In genomic region chr1:12481928-12482327, GRCh38 we compare ENCODE assay signal across 24 cellular contexts.
DNase-seq lines count a peak whose midpoint lies in the region; ATAC-seq and TF ChIP-seq lines count a peak whose summit lies in the region.
"Had no signal": no experiment of that assay in that cellular context is flagged by ENCODE, and none has a peak within 500 bp of the region (broad histone marks: within the 10 kb centered on the region; RNA-seq: fewer than 3 reads in every experiment).

No MANE protein-coding gene starts in this region.

- H3K36me3 Mint-ChIP-seq in activated CD8-positive, alpha-beta T cell treated with anti-CD3 and anti-CD28 coated beads for 36 hours (ENCODE audit: low read depth): peaks cover 52% of the 10 kb centered on the region

- peaks cover 85% of the 10 kb centered on the region for H3F3A ChIP-seq in PC-9 (ENCODE audit: insufficient read depth, low read depth)

- BruUV-seq in PC-9 (replicated peaks; lab: Mats Ljungman, UMichigan): no TSS peak

- H3K4me1 ChIP-seq in BLaER1 treated with 17β-estradiol and CSF1 and Interleukin-3, amounts not matched to agents 10 nM and 100 nM: peaks cover 62 to 74% (median 68%) of the 10 kb centered on the region in 10 experiments
- H3K4me1 ChIP-seq in PC-9 (replicated peaks; ENCODE audit: insufficient read depth): peaks cover 93% of the 10 kb centered on the region
- peaks cover 18 to 96% (median 45%) of the 10 kb centered on the region in 3 donors for H3K4me1 ChIP-seq in gastroesophageal sphincter
- H3K4me1 ChIP-seq in stomach: peaks cover 55 to 75% (median 67%) of the 10 kb centered on the region in 4 donors

- H3K36me3 ChIP-seq in BLaER1 treated with 17β-estradiol and CSF1 and Interleukin-3, amounts not matched to agents 10 nM and 100 nM: peaks cover 0 to 48% (median 5%) of the 10 kb centered on the region in 11 experiments; a peak in 10 of 22 replicates
- no peaks in the 10 kb centered on the region; the same call in 1 of the 2 replicates for H3K36me3 ChIP-seq in PC-9 (ENCODE audit: low read depth)
- no peaks in the 10 kb centered on the region for H3K36me3 ChIP-seq in gastroesophageal sphincter
- peaks cover 0 to 5% (median 1%) of the 10 kb centered on the region in 4 donors for H3K36me3 ChIP-seq in stomach

- ATAC-seq in gastroesophageal sphincter (no peak), HG03045 (IDR thresholded peaks at IDR 0.05; ENCODE audit: unreplicated experiment) (no peak), HG03095 (IDR thresholded peaks at IDR 0.05; ENCODE audit: unreplicated experiment) (no peak)
- no peak for ATAC-seq in activated CD8-positive, alpha-beta T cell treated with anti-CD3 and anti-CD28 coated beads for 36 hours
- ATAC-seq: GM12878, heart left ventricle, left lung had no signal

- POLR2A ChIA-PET in PC-9 (lab: Charles Lee; ENCODE audit: unreplicated experiment): interaction anchor here (0.7 kb wide), 1 partner anchor 137 kb away, joined by 4 read pairs; no protein-coding TSS in a partner anchor
- POLR2A ChIA-PET in activated CD8-positive, alpha-beta T cell treated with anti-CD3 and anti-CD28 coated beads for 36 hours (lab: Charles Lee): interaction anchor here (1.7 kb wide), 1 partner anchor 59 kb away, joined by 4 read pairs; no protein-coding TSS in a partner anchor

- no peak overlapping the region for H3K9ac ChIP-seq in BLaER1 treated with 17β-estradiol and CSF1 and Interleukin-3, amounts not matched to agents 10 nM and 100 nM

- no peak for TF ChIP-seq POLR2A in gastroesophageal sphincter (IDR thresholded peaks at IDR 0.05)
- TF ChIP-seq POLR2A in stomach (IDR thresholded peaks at IDR 0.05): no peak

- H3K9me3 ChIP-seq in BLaER1 treated with 17β-estradiol and CSF1 and Interleukin-3, amounts not matched to agents 10 nM and 100 nM (replicated peaks in 1 of 11): no peaks in the 10 kb centered on the region
- H3K9me3 ChIP-seq in PC-9 (ENCODE audit: insufficient read depth, low read depth) (no peaks in the 10 kb centered on the region), gastroesophageal sphincter (no peaks in the 10 kb centered on the region), stomach (no peaks in the 10 kb centered on the region)
- H3K9me3 ChIP-seq: heart left ventricle, left lung, neutrophil had no signal

- no peak overlapping the region for H3K4me3 Mint-ChIP-seq in activated CD8-positive, alpha-beta T cell treated with anti-CD3 and anti-CD28 coated beads for 36 hours

- H3K27ac ChIP-seq in BLaER1 treated with 17β-estradiol and CSF1 and Interleukin-3, amounts not matched to agents 10 nM and 100 nM: peak overlapping the region in 2 of 11 experiments; percentile 79 to 87; a peak in 1 of 22 replicates
- H3K27ac ChIP-seq in PC-9: peak overlapping the region; percentile 96
- H3K27ac ChIP-seq in gastroesophageal sphincter: peak overlapping the region in 3 of 4 donors; percentile 84 to 92 (median 87)
- H3K27ac ChIP-seq in stomach: peak overlapping the region in 4 of 5 donors; percentile 74 to 83 (median 80)
- H3K27ac ChIP-seq: neutrophil had no signal

- WGBS in gastroesophageal sphincter (ENCODE audit: low coverage in 1 of 2), 2 donors: 95 to 96% methylated on average over 2 to 3 of the region's 6 CpGs
- 91 to 95% (median 94%) methylated on average over 6 of the region's 6 CpGs for WGBS in stomach, 5 donors

- intact Hi-C loops in PC-9 (cut with micrococcal nuclease; ENCODE audit: unreplicated experiment): no loop called here
- intact Hi-C loops in stomach (cut with DNase I; ENCODE audit: low total_unique reads): no loop called here
- intact Hi-C loops in activated CD8-positive, alpha-beta T cell treated with anti-CD3 and anti-CD28 coated beads for 36 hours (cut with micrococcal nuclease): no loop called here

- H3K27me3 ChIP-seq in BLaER1 treated with 17β-estradiol and CSF1 and Interleukin-3, amounts not matched to agents 10 nM and 100 nM: peaks cover 0 to 6% (median 0%) of the 10 kb centered on the region in 11 experiments; a peak in 3 of 22 replicates
- no peaks in the 10 kb centered on the region for H3K27me3 ChIP-seq in PC-9 (ENCODE audit: insufficient read depth, low read depth)
- H3K27me3 ChIP-seq in gastroesophageal sphincter: no peaks in the 10 kb centered on the region
- no peaks in the 10 kb centered on the region for H3K27me3 ChIP-seq in stomach
- H3K27me3 ChIP-seq: heart left ventricle, left lung, neutrophil had no signal

- peaks cover 50% of the 10 kb centered on the region for H3K4me1 Mint-ChIP-seq in activated CD8-positive, alpha-beta T cell treated with anti-CD3 and anti-CD28 coated beads for 36 hours (ENCODE audit: low read depth)

- H4K20me1 ChIP-seq in BLaER1 treated with 17β-estradiol and CSF1 and Interleukin-3, amounts not matched to agents 10 nM and 100 nM: peaks cover 0 to 51% (median 0%) of the 10 kb centered on the region in 11 experiments; a peak in 6 of 22 replicates
- H4K20me1 ChIP-seq in PC-9 (ENCODE audit: insufficient read depth): no peaks in the 10 kb centered on the region

- CTCF ChIA-PET in PC-9 (lab: Charles Lee): no interaction called here
- CTCF ChIA-PET in activated CD8-positive, alpha-beta T cell treated with anti-CD3 and anti-CD28 coated beads for 36 hours (lab: Charles Lee): interaction anchor here (1.0 to 1.3 kb wide), 2 partner anchors 119 to 137 kb away, joined by 3 read pairs; no protein-coding TSS in a partner anchor

- peaks cover 10% of the 10 kb centered on the region; the same call in 1 of the 2 replicates for H3K79me2 ChIP-seq in PC-9 (ENCODE audit: low read depth)

- TF ChIP-seq CTCF in PC-9 (conservative IDR thresholded peaks at IDR 0.05) (no peak), gastroesophageal sphincter (IDR thresholded peaks at IDR 0.05) (no peak), stomach (IDR thresholded peaks at IDR 0.05) (no peak)
- no peak for TF ChIP-seq CTCF in activated CD8-positive, alpha-beta T cell treated with anti-CD3 and anti-CD28 coated beads for 36 hours (IDR thresholded peaks at IDR 0.05)

- H3K27me3 Mint-ChIP-seq in activated CD8-positive, alpha-beta T cell treated with anti-CD3 and anti-CD28 coated beads for 36 hours: no peaks in the 10 kb centered on the region
- H3K27me3 Mint-ChIP-seq: activated naive CD4-positive, alpha-beta T cell treated with anti-CD3 and anti-CD28 coated beads, Interleukin-2, amount 50 U/mL, for 24 hours; CD4-positive, alpha-beta memory T cell; stimulated activated naive CD8-positive, alpha-beta T cell treated with anti-CD3 and anti-CD28 coated beads, Interleukin-15, Interleukin-2, amounts not matched to agents 100 ng/mL and 50 ng/mL, for 24 hours had no signal

- DNase-seq in PC-9 (no peak), stomach (no peak)
- DNase-seq in activated CD8-positive, alpha-beta T cell treated with anti-CD3 and anti-CD28 coated beads for 36 hours: no peak
- no peak for DNase-seq in NK-92 treated with Interleukin-12 subunit alpha and Interleukin-12 subunit beta, amount 100 ng/mL, for 24 hours (lab: John Stamatoyannopoulos, UW)
- DNase-seq: activated T-cell treated with anti-CD3 and anti-CD28 coated beads, Interleukin-2, amount 50 U/mL, for 48 hours; CD4-positive, alpha-beta memory T cell; DMS53; GOT3; heart left ventricle; left lung; midbrain; NCI-H1105 treated with DMSO at 0.1 percent for 48 hours; NCI-H2081 treated with DMSO at 0.1 percent for 48 hours; NCI-H446 treated with DMSO at 0.1 percent for 48 hours; stimulated activated CD4-positive, alpha-beta T cell treated with anti-CD3 and anti-CD28 coated beads, Interleukin-4, amount 100 ng/mL, for 1 hour; T1000 had no signal

- peak overlapping the region; percentile 77 to 96 (median 90) for H3K4me2 ChIP-seq in BLaER1 treated with 17β-estradiol and CSF1 and Interleukin-3, amounts not matched to agents 10 nM and 100 nM
- H3K4me2 ChIP-seq in PC-9: peak overlapping the region; percentile 42

- no peak overlapping the region for H3K27ac Mint-ChIP-seq in activated CD8-positive, alpha-beta T cell treated with anti-CD3 and anti-CD28 coated beads for 36 hours

- H2AFZ ChIP-seq in PC-9: no peak overlapping the region

- H3K9me2 ChIP-seq in PC-9 (ENCODE audit: insufficient read depth): no peaks in the 10 kb centered on the region

- 0 out of 20 replicates have a peak overlapping the region, but pooled peaks of 1 of the 10 experiments have one; percentile 1 for H3K4me3 ChIP-seq in BLaER1 treated with 17β-estradiol and CSF1 and Interleukin-3, amounts not matched to agents 10 nM and 100 nM
- no peak overlapping the region for H3K4me3 ChIP-seq in PC-9
- H3K4me3 ChIP-seq in gastroesophageal sphincter: no peak overlapping the region
- no peak overlapping the region for H3K4me3 ChIP-seq in stomach
- H3K4me3 ChIP-seq: GM12878, heart left ventricle, left lung had no signal

- H3K9me3 Mint-ChIP-seq in activated CD8-positive, alpha-beta T cell treated with anti-CD3 and anti-CD28 coated beads for 36 hours: no peaks in the 10 kb centered on the region
- H3K9me3 Mint-ChIP-seq: activated naive CD4-positive, alpha-beta T cell treated with anti-CD3 and anti-CD28 coated beads, Interleukin-2, amount 50 U/mL, for 24 hours; CD4-positive, alpha-beta memory T cell; stimulated activated naive CD8-positive, alpha-beta T cell treated with anti-CD3 and anti-CD28 coated beads, Interleukin-15, Interleukin-2, amounts not matched to agents 100 ng/mL and 50 ng/mL, for 24 hours had no signal

- TF ChIP-seq EP300 in gastroesophageal sphincter (IDR thresholded peaks at IDR 0.05) (no peak), stomach (IDR thresholded peaks at IDR 0.05) (no peak)
